17 cellular contexts compared by ENCODE assay signal in the genomic region with DNA sequence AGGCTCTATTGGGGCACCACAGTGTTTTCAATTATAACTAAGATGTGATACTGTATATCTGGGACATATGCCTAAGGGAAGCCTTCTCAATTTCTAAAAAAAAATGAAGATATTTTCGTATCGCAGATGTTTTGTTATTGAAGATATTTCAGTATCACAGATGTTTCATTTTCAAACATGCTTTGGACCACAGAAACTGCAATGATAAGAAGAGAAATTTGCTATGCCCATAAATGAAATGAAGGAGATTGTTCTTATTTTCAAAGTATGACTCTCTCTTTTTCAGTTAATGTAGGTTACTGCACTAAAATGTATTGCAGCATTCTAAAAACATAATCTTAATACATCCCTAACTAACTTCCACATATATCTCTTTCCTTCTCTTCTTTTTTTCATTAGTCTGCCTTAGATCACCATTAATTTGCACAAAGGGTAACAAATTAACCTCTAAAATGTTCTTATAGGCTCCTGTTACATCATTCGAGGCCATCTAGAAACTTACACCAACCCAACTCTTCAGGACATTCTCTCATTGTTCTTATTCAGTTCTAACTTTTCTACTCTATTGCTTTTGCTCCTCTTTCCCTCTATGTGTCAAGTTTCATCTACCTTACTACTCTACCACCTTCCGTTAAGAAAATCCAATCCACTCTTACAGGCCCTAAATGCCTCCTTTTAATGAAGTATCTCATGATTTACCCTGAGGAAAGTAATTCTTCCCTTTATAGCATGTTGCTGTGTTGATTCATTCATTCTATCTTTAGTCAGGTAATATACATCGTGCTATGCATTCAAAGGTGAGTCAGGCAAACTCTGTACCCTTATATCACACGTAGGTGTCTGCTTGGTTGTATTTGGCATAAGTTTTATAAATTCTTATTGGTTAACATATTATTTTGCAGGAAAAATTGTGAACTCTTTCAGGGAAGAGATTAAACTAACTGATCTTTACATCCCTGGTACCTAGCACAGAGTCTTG.
DNase-seq lines count a peak whose midpoint lies in the region; ATAC-seq, FAIRE-seq and TF ChIP-seq lines count a peak whose summit lies in the region.
"Had no signal": no experiment of that assay in that cellular context is flagged by ENCODE, and none has a peak within 500 bp of the region (broad histone marks: within the 10 kb centered on the region; RNA-seq: fewer than 3 reads in every experiment).

No MANE protein-coding gene starts in this region.

- H3K4me3 Mint-ChIP-seq in central memory CD8-positive, alpha-beta T cell, result no peak overlapping the region
- no peak overlapping the region for H3K4me3 Mint-ChIP-seq in endothelial cell (ENCODE audit: unreplicated experiment)
- H3K4me3 Mint-ChIP-seq: neural progenitor cell had no signal

- H3K36me3 Mint-ChIP-seq in central memory CD8-positive, alpha-beta T cell (ENCODE audit: insufficient read depth), result peaks cover 7% of the 10 kb centered on the region
- H3K36me3 Mint-ChIP-seq in endothelial cell (ENCODE audit: low read depth, unreplicated experiment), result no peaks in the 10 kb centered on the region

- H3K27me3 Mint-ChIP-seq in central memory CD8-positive, alpha-beta T cell, result no peaks in the 10 kb centered on the region
- H3K27me3 Mint-ChIP-seq in endothelial cell (ENCODE audit: unreplicated experiment), result no peaks in the 10 kb centered on the region

- ATAC-seq in GM21390 (IDR thresholded peaks at IDR 0.05; ENCODE audit: unreplicated experiment) (peak; percentile 49), HG03460 (IDR thresholded peaks at IDR 0.05; ENCODE audit: unreplicated experiment) (peak; percentile 41), GM19324 (IDR thresholded peaks at IDR 0.05; ENCODE audit: low FRiP score, unreplicated experiment) (no peak)
- no peak for ATAC-seq in central memory CD8-positive, alpha-beta T cell (replicated peaks; ENCODE audit: extremely low read depth, poor library complexity, severe bottlenecking)

- peak overlapping the region; percentile 2 for H3K27ac Mint-ChIP-seq in central memory CD8-positive, alpha-beta T cell (ENCODE audit: low read depth)
- H3K27ac Mint-ChIP-seq in endothelial cell (ENCODE audit: unreplicated experiment), result no peak overlapping the region
- H3K27ac Mint-ChIP-seq: neural progenitor cell had no signal

- peak; percentile 72 for FAIRE-seq in GM12891 (lab: Jason Lieb, UNC)
- FAIRE-seq: H54, TTC549 had no signal

- DNase-seq in GM12891 (ENCODE audit: insufficient read length, low spot score) (no peak), endothelial cell (ENCODE audit: low spot score) (no peak), NCI-H1417 (lab: John Stamatoyannopoulos, UW) (no peak), NCI-H2196 (lab: John Stamatoyannopoulos, UW; ENCODE audit: unreplicated experiment) (no peak)
- DNase-seq in central memory CD8-positive, alpha-beta T cell (ENCODE audit: low spot score in 2 of 2), result no peak
- DNase-seq: activated effector memory CD4-positive, alpha-beta T cell treated with Interleukin-2 at 50 U/mL for 16 hours; cortex of kidney; Kasumi-1; NCI-H1694 treated with DMSO at 0.1 percent for 48 hours; retina; stimulated activated CD4-positive, alpha-beta T cell treated with anti-CD3 and anti-CD28 coated beads, Interleukin-15, amount 100 ng/mL, for 24 hours had no signal

- no peaks in the 10 kb centered on the region for H3K9me3 Mint-ChIP-seq in central memory CD8-positive, alpha-beta T cell
- no peaks in the 10 kb centered on the region for H3K9me3 Mint-ChIP-seq in endothelial cell (ENCODE audit: unreplicated experiment)
- H3K9me3 Mint-ChIP-seq: neural progenitor cell had no signal

- TF ChIP-seq POLR2A in GM12891 (IDR thresholded peaks at IDR 0.05; ENCODE audit: low read depth, low read length), result no peak

- H3K4me1 Mint-ChIP-seq in central memory CD8-positive, alpha-beta T cell, result peaks cover 48% of the 10 kb centered on the region
- H3K4me1 Mint-ChIP-seq in endothelial cell (ENCODE audit: unreplicated experiment), result peaks cover 9% of the 10 kb centered on the region

- TF ChIP-seq CTCF in endothelial cell (IDR thresholded peaks at IDR 0.05; ENCODE audit: unreplicated experiment), result no peak

TF ChIP-seq in GM12891, 5 proteins besides CTCF, POLR2A, EP300 and RAD21:
- TF ChIP-seq SPI1 (IDR thresholded peaks at IDR 0.05; ENCODE audit: low read depth, low read length), result no peak
- TF ChIP-seq POLR2AphosphoS5 (IDR thresholded peaks at IDR 0.05; ENCODE audit: low read depth, low read length), result no peak
- no peak for TF ChIP-seq TAF1 (IDR thresholded peaks at IDR 0.05; ENCODE audit: low read depth, low read length)
- no peak for TF ChIP-seq POU2F2 (IDR thresholded peaks at IDR 0.05; ENCODE audit: low read depth, low read length)
- no peak for TF ChIP-seq PAX5 (IDR thresholded peaks at IDR 0.05; ENCODE audit: insufficient read depth, low read length, severe bottlenecking)
TF ChIP-seq in GM12891: peak in this region for 0.

Comparison
In these comparisons a context has a peak if more than half of its experiments do, and no peak if none do; other contexts are left out.
1. ATAC-seq: peak in GM21390 (single experiment) and HG03460 (single experiment); none in central memory CD8-positive, alpha-beta T cell (single experiment) and GM19324 (single experiment).